In the genomic region with DNA sequence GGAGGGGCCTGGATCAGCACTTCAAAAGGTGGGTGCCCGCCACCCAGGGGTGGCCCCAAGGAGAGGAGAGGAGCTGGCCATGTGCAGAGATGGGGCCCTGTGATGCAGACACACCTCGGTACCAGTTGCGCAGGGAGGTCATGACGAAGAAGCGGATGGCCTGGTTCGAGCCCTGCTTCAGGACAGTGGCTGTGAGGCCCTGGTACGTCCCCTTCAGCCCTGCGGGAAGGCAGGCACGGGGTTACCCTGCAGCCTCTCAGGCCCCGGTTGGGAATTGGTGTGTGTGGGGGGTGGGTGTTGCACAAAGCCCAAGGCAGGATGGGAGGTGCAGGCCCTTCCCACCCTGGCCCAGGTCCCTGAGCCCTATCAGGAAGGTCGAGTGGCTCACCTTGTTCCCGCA, we compare ENCODE assay signal across 10 cellular contexts. TPM values are rescaled to one million over a fixed set of nuclear protein-coding genes. Genes with fewer than 3 reads are reported as not detected.
A peak's percentile ranks its signal among the peaks of the same experiment; 100 is the strongest.
DNase-seq lines count a peak whose midpoint lies in the region; ATAC-seq and TF ChIP-seq lines count a peak whose summit lies in the region.
"Had no signal": no experiment of that assay in that cellular context is flagged by ENCODE, and none has a peak within 500 bp of the region (broad histone marks: within the 10 kb centered on the region; RNA-seq: fewer than 3 reads in every experiment).

No MANE protein-coding gene starts in this region.

- H3K27me3 Mint-ChIP-seq in CD8-positive, alpha-beta memory T cell: no peaks in the 10 kb centered on the region
- peaks cover 0 to 3% of the 10 kb centered on the region in 2 donors for H3K27me3 Mint-ChIP-seq in natural killer cell treated with Interleukin-12 subunit alpha and Interleukin-12 subunit beta and Interleukin-15 and Interleukin-18, amount 100 ng/mL, for 72 hours

- H3K27me3 ChIP-seq in CD8-positive, alpha-beta memory T cell (ENCODE audit: insufficient read depth, low read length, poor library complexity, severe bottlenecking): no peaks in the 10 kb centered on the region
- H3K27me3 ChIP-seq in MG63: no peaks in the 10 kb centered on the region

- DNase-seq in CD8-positive, alpha-beta memory T cell: no peak
- DNase-seq in MG63: no peak
- DNase-seq in cardiac fibroblast (ENCODE audit: low read depth in 2 of 2): no peak
- DNase-seq in natural killer cell treated with Interleukin-12 subunit alpha and Interleukin-12 subunit beta and Interleukin-15 and Interleukin-18, amount 100 ng/mL, for 72 hours (ENCODE audit: low spot score): no peak
- DNase-seq in SIG-M5 (lab: John Stamatoyannopoulos, UW): no peak
- DNase-seq in NCI-H1048 (lab: John Stamatoyannopoulos, UW): no peak

- no peaks in the 10 kb centered on the region for H3K9me3 ChIP-seq in CD8-positive, alpha-beta memory T cell (ENCODE audit: low read length)
- no peaks in the 10 kb centered on the region for H3K9me3 ChIP-seq in MG63
- H3K9me3 ChIP-seq: mucosa of descending colon had no signal

- peak overlapping the region; percentile 7 for H3K27ac ChIP-seq in CD8-positive, alpha-beta memory T cell (ENCODE audit: low read depth, low read length)

- H3K4me1 ChIP-seq in CD8-positive, alpha-beta memory T cell (ENCODE audit: insufficient read depth, low read length): peaks cover 27% of the 10 kb centered on the region

- no peak overlapping the region for H3K4me3 ChIP-seq in CD8-positive, alpha-beta memory T cell (ENCODE audit: low read length)
- H3K4me3 ChIP-seq in MG63 (peak overlapping the region; percentile 83), cardiac fibroblast (replicated peaks in 1 of 2; ENCODE audit: low read depth in 2 of 2, low read length in 2 of 2) (peak overlapping the region; percentile 55 to 73)
- H3K4me3 ChIP-seq: mucosa of descending colon had no signal

- no peak for ATAC-seq in natural killer cell treated with Interleukin-12 subunit alpha and Interleukin-12 subunit beta and Interleukin-15 and Interleukin-18, amount 100 ng/mL, for 72 hours
- ATAC-seq in GM19463 (IDR thresholded peaks at IDR 0.05; ENCODE audit: unreplicated experiment) (no peak), HG03460 (IDR thresholded peaks at IDR 0.05; ENCODE audit: unreplicated experiment) (no peak)
- ATAC-seq: mucosa of descending colon had no signal

- peak overlapping the region in 5 of 8 donors; percentile 54 to 90 (median 82) for H3K27ac Mint-ChIP-seq in CD8-positive, alpha-beta memory T cell
- H3K27ac Mint-ChIP-seq in natural killer cell treated with Interleukin-12 subunit alpha and Interleukin-12 subunit beta and Interleukin-15 and Interleukin-18, amount 100 ng/mL, for 72 hours: no peak overlapping the region

- H3K36me3 ChIP-seq in CD8-positive, alpha-beta memory T cell (ENCODE audit: insufficient read depth, low read length): peaks cover 5% of the 10 kb centered on the region
- H3K36me3 ChIP-seq in MG63: peaks cover 26% of the 10 kb centered on the region

- no peak for TF ChIP-seq CTCF in cardiac fibroblast (IDR thresholded peaks at IDR 0.05; ENCODE audit: low read depth, low read length)

- CTCF ChIA-PET in CD8-positive, alpha-beta memory T cell (lab: Charles Lee): no interaction called here

- peak overlapping the region; percentile 59 to 71 (median 66) for H3K4me3 Mint-ChIP-seq in CD8-positive, alpha-beta memory T cell
- peak overlapping the region; percentile 63 for H3K4me3 Mint-ChIP-seq in natural killer cell treated with Interleukin-12 subunit alpha and Interleukin-12 subunit beta and Interleukin-15 and Interleukin-18, amount 100 ng/mL, for 72 hours

- POLR2A ChIA-PET in CD8-positive, alpha-beta memory T cell (lab: Charles Lee): no interaction called here

- peaks cover 0 to 5% (median 0%) of the 10 kb centered on the region in 3 donors for H3K36me3 Mint-ChIP-seq in CD8-positive, alpha-beta memory T cell
- H3K36me3 Mint-ChIP-seq in natural killer cell treated with Interleukin-12 subunit alpha and Interleukin-12 subunit beta and Interleukin-15 and Interleukin-18, amount 100 ng/mL, for 72 hours: no peaks in the 10 kb centered on the region

- H3K4me1 Mint-ChIP-seq in CD8-positive, alpha-beta memory T cell: peaks cover 16 to 40% (median 22%) of the 10 kb centered on the region in 3 donors
- peaks cover 11 to 25% of the 10 kb centered on the region in 2 donors for H3K4me1 Mint-ChIP-seq in natural killer cell treated with Interleukin-12 subunit alpha and Interleukin-12 subunit beta and Interleukin-15 and Interleukin-18, amount 100 ng/mL, for 72 hours (ENCODE audit: low read depth in 2 of 2)

- H3K9me3 Mint-ChIP-seq in CD8-positive, alpha-beta memory T cell: no peaks in the 10 kb centered on the region
- H3K9me3 Mint-ChIP-seq in natural killer cell treated with Interleukin-12 subunit alpha and Interleukin-12 subunit beta and Interleukin-15 and Interleukin-18, amount 100 ng/mL, for 72 hours: no peaks in the 10 kb centered on the region

RNA-seq across cellular contexts. Expression of a gene that starts 1.8 kb away (rescaled TPM):
- 10 to 100 TPM; 42.4 to 44.7 TPM for total RNA-seq in CD8-positive, alpha-beta memory T cell
- polyA plus RNA-seq in CD8-positive, alpha-beta memory T cell: 69.9 TPM
- 44.7 and 55.9 TPM in 2 replicates for total RNA-seq in MG63 (2014; rRNA removed; shearing (Covaris generic); ENCODE audit: low replicate concordance)
- total RNA-seq in natural killer cell treated with Interleukin-12 subunit alpha and Interleukin-12 subunit beta and Interleukin-15 and Interleukin-18, amount 100 ng/mL, for 72 hours: 10 to 100 TPM; 44.5 to 44.7 TPM

RNA-seq across cellular contexts. Expression of a gene that starts 26.6 kb away (rescaled TPM):
- not detected for total RNA-seq in CD8-positive, alpha-beta memory T cell
- polyA plus RNA-seq in CD8-positive, alpha-beta memory T cell: not detected
- not detected in 2 replicates for total RNA-seq in MG63 (2014; rRNA removed; shearing (Covaris generic); ENCODE audit: low replicate concordance)
- total RNA-seq in natural killer cell treated with Interleukin-12 subunit alpha and Interleukin-12 subunit beta and Interleukin-15 and Interleukin-18, amount 100 ng/mL, for 72 hours: not detected
- total RNA-seq: H7, mucosa of descending colon had no signal

RNA-seq across cellular contexts. Expression of a gene that starts 32.3 kb away (rescaled TPM):
- total RNA-seq in CD8-positive, alpha-beta memory T cell: 10 to 100 TPM; 18.7 to 19.6 TPM
- 9.3 TPM for polyA plus RNA-seq in CD8-positive, alpha-beta memory T cell
- 19.0 and 19.5 TPM in 2 replicates for total RNA-seq in MG63 (2014; rRNA removed; shearing (Covaris generic); ENCODE audit: low replicate concordance)
- total RNA-seq in natural killer cell treated with Interleukin-12 subunit alpha and Interleukin-12 subunit beta and Interleukin-15 and Interleukin-18, amount 100 ng/mL, for 72 hours: 10 to 100 TPM; 30.0 to 38.6 TPM

RNA-seq across cellular contexts. Expression of a gene that starts 45.6 kb away (rescaled TPM):
- not detected for total RNA-seq in CD8-positive, alpha-beta memory T cell
- polyA plus RNA-seq in CD8-positive, alpha-beta memory T cell: not detected
- total RNA-seq in MG63 (2014; rRNA removed; shearing (Covaris generic); ENCODE audit: low replicate concordance): not detected in 2 replicates
- total RNA-seq in natural killer cell treated with Interleukin-12 subunit alpha and Interleukin-12 subunit beta and Interleukin-15 and Interleukin-18, amount 100 ng/mL, for 72 hours: under 1 TPM in 1 of 2 donors, not detected in 1; 0.39 TPM
- total RNA-seq: H7, mucosa of descending colon had no signal

RNA-seq across cellular contexts. Expression of a gene that starts 54.5 kb away (rescaled TPM):
- total RNA-seq in CD8-positive, alpha-beta memory T cell: 10 to 100 TPM; 26.9 to 28.4 TPM
- 51.7 TPM for polyA plus RNA-seq in CD8-positive, alpha-beta memory T cell
- total RNA-seq in MG63 (2014; rRNA removed; shearing (Covaris generic); ENCODE audit: low replicate concordance): 17.8 and 26.5 TPM in 2 replicates
- 10 to 100 TPM; 29.6 to 34.6 TPM for total RNA-seq in natural killer cell treated with Interleukin-12 subunit alpha and Interleukin-12 subunit beta and Interleukin-15 and Interleukin-18, amount 100 ng/mL, for 72 hours

Comparison
In these comparisons a context has a peak if more than half of its experiments do, and no peak if none do; other contexts are left out.
1. H3K27ac Mint-ChIP-seq: peak in CD8-positive, alpha-beta memory T cell (5 of 8); none in natural killer cell treated with Interleukin-12 subunit alpha and Interleukin-12 subunit beta and Interleukin-15 and Interleukin-18, amount 100 ng/mL, for 72 hours (0 of 2).